ENCODE assay signal across 8 cellular contexts in the genomic region with DNA sequence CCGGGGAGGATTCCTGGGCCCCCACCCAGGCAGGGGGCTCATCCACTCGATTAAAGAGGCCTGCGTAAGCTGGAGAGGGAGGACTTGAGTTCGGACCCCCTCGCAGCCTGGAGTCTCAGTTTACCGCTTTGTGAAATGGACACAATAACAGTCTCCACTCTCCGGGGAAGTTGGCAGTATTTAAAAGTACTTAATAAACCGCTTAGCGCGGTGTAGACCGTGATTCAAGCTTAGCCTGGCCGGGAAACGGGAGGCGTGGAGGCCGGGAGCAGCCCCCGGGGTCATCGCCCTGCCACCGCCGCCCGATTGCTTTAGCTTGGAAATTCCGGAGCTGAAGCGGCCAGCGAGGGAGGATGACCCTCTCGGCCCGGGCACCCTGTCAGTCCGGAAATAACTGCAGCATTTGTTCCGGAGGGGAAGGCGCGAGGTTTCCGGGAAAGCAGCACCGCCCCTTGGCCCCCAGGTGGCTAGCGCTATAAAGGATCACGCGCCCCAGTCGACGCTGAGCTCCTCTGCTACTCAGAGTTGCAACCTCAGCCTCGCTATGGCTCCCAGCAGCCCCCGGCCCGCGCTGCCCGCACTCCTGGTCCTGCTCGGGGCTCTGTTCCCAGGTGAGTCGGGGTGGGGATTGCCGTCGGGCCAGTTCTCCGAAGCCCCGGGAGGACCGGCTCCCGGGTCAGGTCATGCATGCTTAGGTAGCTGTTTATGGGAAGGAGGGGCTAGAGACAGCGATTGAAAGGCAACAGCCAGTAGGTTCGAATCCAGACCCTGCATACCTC. TPM values are rescaled to one million over a fixed set of nuclear protein-coding genes. Genes with fewer than 3 reads are reported as not detected.
DNase-seq lines count a peak whose midpoint lies in the region; ATAC-seq and TF ChIP-seq lines count a peak whose summit lies in the region.

A gene with protein sequence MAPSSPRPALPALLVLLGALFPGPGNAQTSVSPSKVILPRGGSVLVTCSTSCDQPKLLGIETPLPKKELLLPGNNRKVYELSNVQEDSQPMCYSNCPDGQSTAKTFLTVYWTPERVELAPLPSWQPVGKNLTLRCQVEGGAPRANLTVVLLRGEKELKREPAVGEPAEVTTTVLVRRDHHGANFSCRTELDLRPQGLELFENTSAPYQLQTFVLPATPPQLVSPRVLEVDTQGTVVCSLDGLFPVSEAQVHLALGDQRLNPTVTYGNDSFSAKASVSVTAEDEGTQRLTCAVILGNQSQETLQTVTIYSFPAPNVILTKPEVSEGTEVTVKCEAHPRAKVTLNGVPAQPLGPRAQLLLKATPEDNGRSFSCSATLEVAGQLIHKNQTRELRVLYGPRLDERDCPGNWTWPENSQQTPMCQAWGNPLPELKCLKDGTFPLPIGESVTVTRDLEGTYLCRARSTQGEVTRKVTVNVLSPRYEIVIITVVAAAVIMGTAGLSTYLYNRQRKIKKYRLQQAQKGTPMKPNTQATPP (plus strand): TSS at position 505 of the 779 bp plus-strand sequence. CDS start 40 bp downstream, at position 545.

- H2AFZ ChIP-seq in KMS-11 (ENCODE audit: low read depth) (peak within 1 kb of the TSS; percentile 78), mammary epithelial cell (ENCODE audit: low read depth, low read length) (peak within 1 kb of the TSS; percentile 62)

- CTCF ChIA-PET in CD8-positive, alpha-beta T cell (lab: Charles Lee) = interaction anchor here (0.6 to 19.7 kb wide), 22 partner anchors 9 to 490 kb away, joined by 3 to 671 read pairs (median 4); partner anchors contain the start of genes CDC37, ICAM4, ICAM5 and RAVER1
- CTCF ChIA-PET in mammary epithelial cell (lab: Charles Lee; ENCODE audit: low non-redundant PET) = interaction anchor here (0.6 kb wide), 1 partner anchor 20 kb away, joined by 3 read pairs; no protein-coding TSS in a partner anchor

- H4K20me1 ChIP-seq in KMS-11 (ENCODE audit: insufficient read depth) (no peaks in the 10 kb centered on the region), mammary epithelial cell (ENCODE audit: insufficient read depth, low read length) (no peaks in the 10 kb centered on the region)

- H3K9me3 Mint-ChIP-seq in CD8-positive, alpha-beta T cell = no peaks in the 10 kb centered on the region

- ATAC-seq in CD8-positive, alpha-beta T cell = peak; percentile 60
- peak; percentile 48 for ATAC-seq in GM19463 (IDR thresholded peaks at IDR 0.05; ENCODE audit: unreplicated experiment)

- H3K36me3 Mint-ChIP-seq in CD8-positive, alpha-beta T cell = peaks cover 10% of the 10 kb centered on the region

- H3K9me3 ChIP-seq in CD8-positive, alpha-beta T cell (ENCODE audit: low read length) = no peaks in the 10 kb centered on the region
- H3K9me3 ChIP-seq in WERI-Rb-1 (ENCODE audit: severe bottlenecking) (no peaks in the 10 kb centered on the region), mammary epithelial cell (replicated peaks; ENCODE audit: insufficient read depth, low read length) (no peaks in the 10 kb centered on the region)

- no peaks in the 10 kb centered on the region for H3K36me3 ChIP-seq in CD8-positive, alpha-beta T cell (ENCODE audit: insufficient read depth, low read length)
- no peaks in the 10 kb centered on the region for H3K36me3 ChIP-seq in KMS-11 (ENCODE audit: insufficient read depth)
- H3K36me3 ChIP-seq in WERI-Rb-1 = no peaks in the 10 kb centered on the region
- H3K36me3 ChIP-seq in mammary epithelial cell (ENCODE audit: insufficient read depth, low read length) = no peaks in the 10 kb centered on the region

- H3K27ac Mint-ChIP-seq in CD8-positive, alpha-beta T cell = peak within 1 kb of the TSS; percentile 84

- POLR2A ChIA-PET in CD8-positive, alpha-beta T cell (lab: Charles Lee) = interaction anchor here (0.5 to 3.7 kb wide), 16 partner anchors 9 to 351 kb away, joined by 3 to 33 read pairs (median 7); partner anchors contain the start of genes ICAM4, ICAM5, MRPL4 and TYK2

- H3K9ac ChIP-seq in KMS-11 (peak within 1 kb of the TSS; percentile 64), mammary epithelial cell (ENCODE audit: insufficient read depth, low read length) (no peak within 1 kb of the TSS)

- no peaks in the 10 kb centered on the region for H3K27me3 ChIP-seq in CD8-positive, alpha-beta T cell (ENCODE audit: insufficient read depth, low read length)
- H3K27me3 ChIP-seq in KMS-11 (ENCODE audit: insufficient read depth, low read depth) = no peaks in the 10 kb centered on the region
- peaks cover 7% of the 10 kb centered on the region for H3K27me3 ChIP-seq in WERI-Rb-1 (ENCODE audit: insufficient read depth, low read depth, severe bottlenecking)
- no peaks in the 10 kb centered on the region for H3K27me3 ChIP-seq in mammary epithelial cell (ENCODE audit: insufficient read depth, low read length)

- in situ Hi-C loops in mammary epithelial cell (cut with MboI; ENCODE audit: low sequenced_read_pairs in 2 of 2) = loop anchor here in 1 of 2 donors (5.0 kb wide), 1 partner anchor 121 kb away; no protein-coding TSS in a partner anchor

- TF ChIP-seq CTCF in CD8-positive, alpha-beta T cell (IDR thresholded peaks at IDR 0.05) = peak; percentile 24
- TF ChIP-seq CTCF in KMS-11 (conservative IDR thresholded peaks at IDR 0.05; ENCODE audit: low read depth, low read length) (peak; percentile 13; the same call in 1 of the 2 replicates), WERI-Rb-1 (IDR thresholded peaks at IDR 0.05; ENCODE audit: low read depth, low read length) (no peak), mammary epithelial cell (conservative IDR thresholded peaks at IDR 0.05 in 1 of 2, IDR thresholded peaks at IDR 0.05 in 1 of 2; ENCODE audit: extremely low read depth in 1 of 2, insufficient read depth in 1 of 2, low read depth in 1 of 2, low read length in 2 of 2) (peak in 1 of 2 donors; percentile 11)

- H3K79me2 ChIP-seq in KMS-11 (ENCODE audit: insufficient read depth, low read depth) (no peaks in the 10 kb centered on the region; the same call in 1 of the 2 replicates), mammary epithelial cell (ENCODE audit: insufficient read depth, low read length) (no peaks in the 10 kb centered on the region)

- dilution Hi-C loops in mammary epithelial cell (cut with HindIII; ENCODE audit: low sequenced_read_pairs) = loop anchor here (5.0 kb wide), 1 partner anchor 36 kb away; the partner anchor contains the start of gene ZGLP1

- peaks cover 26% of the 10 kb centered on the region for H3K4me1 ChIP-seq in CD8-positive, alpha-beta T cell (ENCODE audit: insufficient read depth, low read length)
- peaks cover 25% of the 10 kb centered on the region for H3K4me1 ChIP-seq in KMS-11 (ENCODE audit: low read depth, poor library complexity, severe bottlenecking)
- peaks cover 16% of the 10 kb centered on the region for H3K4me1 ChIP-seq in mammary epithelial cell (ENCODE audit: insufficient read depth, low read length)

- 28% methylated on average over 3 of the region's 51 CpGs for WGBS in mammary epithelial cell (ENCODE audit: low coverage, missing lambda C conversion rate)

- intact Hi-C loops in CD8-positive, alpha-beta T cell (cut with DNase I, micrococcal nuclease) = loop anchor here (1.0 to 5.0 kb wide), 4 partner anchors 18 to 339 kb away; partner anchors contain the start of genes ICAM5 (in 1 of the 2), RAVER1 (in 1 of the 2) and TYK2 (in 1 of the 2)
- intact Hi-C loops in mammary epithelial cell (cut with micrococcal nuclease) = no loop called here

- H3K4me3 Mint-ChIP-seq in CD8-positive, alpha-beta T cell = peak within 1 kb of the TSS; percentile 83

- H3K27ac ChIP-seq in CD8-positive, alpha-beta T cell (ENCODE audit: low read depth, low read length) = peak within 1 kb of the TSS; percentile 75
- H3K27ac ChIP-seq in KMS-11 (peak within 1 kb of the TSS; percentile 58), WERI-Rb-1 (no peak within 1 kb of the TSS), mammary epithelial cell (ENCODE audit: insufficient read depth, low read depth, low read length) (no peak within 1 kb of the TSS)

- H3K4me1 Mint-ChIP-seq in CD8-positive, alpha-beta T cell (ENCODE audit: low read depth) = peaks cover 32% of the 10 kb centered on the region

- DNase-seq in CD8-positive, alpha-beta T cell = peak; percentile 40 to 80 (median 67)
- peak; percentile 43 for DNase-seq in WERI-Rb-1
- peak; percentile 33 for DNase-seq in mammary epithelial cell
- DNase-seq in kidney tubule cell (ENCODE audit: low spot score) = peak; percentile 94
- peak; percentile 67 to 69 for DNase-seq in stimulated activated CD4-positive, alpha-beta T cell treated with anti-CD3 and anti-CD28 coated beads, Interleukin-2, amount 100 ng/mL, for 48 hours
- no peak for DNase-seq in H4 (ENCODE audit: low spot score)

- peak within 1 kb of the TSS; percentile 67 for H3K4me2 ChIP-seq in KMS-11
- peak within 1 kb of the TSS; percentile 54 for H3K4me2 ChIP-seq in mammary epithelial cell (ENCODE audit: insufficient read depth, low read depth, low read length)

- BruUV-seq in mammary epithelial cell (replicated peaks; lab: Mats Ljungman, UMichigan) = no TSS peak

- no peaks in the 10 kb centered on the region for H3K27me3 Mint-ChIP-seq in CD8-positive, alpha-beta T cell (ENCODE audit: low read depth)

- H3K4me3 ChIP-seq in CD8-positive, alpha-beta T cell (ENCODE audit: low read depth, low read length) = peak within 1 kb of the TSS; percentile 81
- no peak within 1 kb of the TSS for H3K4me3 ChIP-seq in KMS-11 (IDR thresholded peaks at IDR 0.05; ENCODE audit: insufficient read depth, low read depth, low read length)
- peak within 1 kb of the TSS; percentile 48 for H3K4me3 ChIP-seq in WERI-Rb-1 (ENCODE audit: low read depth, low read length)
- H3K4me3 ChIP-seq in mammary epithelial cell (replicated peaks in 1 of 3; ENCODE audit: insufficient read depth in 1 of 3, low read depth in 2 of 3, low read length in 3 of 3) = peak within 1 kb of the TSS in 2 of 3 experiments; percentile 20 to 33

RNA-seq across cellular contexts. Expression of the gene that starts here (rescaled TPM):
- 10 to 100 TPM; 15.0 to 17.1 TPM for total RNA-seq in CD8-positive, alpha-beta T cell
- 10 to 100 TPM in 1 of 2 donors, 1 to 10 TPM in 1; 1.1 to 60.0 TPM for total RNA-seq in mammary epithelial cell
- 2.1 TPM for polyA plus RNA-seq in mammary epithelial cell
- 3.8 TPM for polyA minus RNA-seq in mammary epithelial cell
- 0.06 and 0.12 TPM in 2 replicates for total RNA-seq in H4 (2014; rRNA removed; shearing (Covaris generic))

Comparison
In these comparisons a context has a peak if more than half of its experiments do, and no peak if none do; other contexts are left out.
1. H3K27ac ChIP-seq: peak in CD8-positive, alpha-beta T cell (single experiment) and KMS-11 (single experiment); none in WERI-Rb-1 (single experiment) and mammary epithelial cell (single experiment).